ENCODE assay signal across 8 cellular contexts in genomic region chr3:184371570-184372018, GRCh38. TPM values are rescaled to one million over a fixed set of nuclear protein-coding genes. Genes with fewer than 3 reads are reported as not detected.
DNase-seq lines count a peak whose midpoint lies in the region; TF ChIP-seq lines count a peak whose summit lies in the region.

No MANE protein-coding gene starts in this region.

- no peak overlapping the region for H2BK12ac ChIP-seq in trophoblast cell (ENCODE audit: low read length)
- H2BK12ac ChIP-seq in neuronal stem cell (ENCODE audit: low read length): no peak overlapping the region

- H4K8ac ChIP-seq in trophoblast cell (ENCODE audit: low read depth, low read length): no peak overlapping the region
- H4K8ac ChIP-seq in neuronal stem cell (ENCODE audit: low read depth, low read length): no peak overlapping the region

- H2BK5ac ChIP-seq in trophoblast cell (ENCODE audit: low read depth, low read length, poor library complexity) (no peak overlapping the region), neuronal stem cell (ENCODE audit: low read length) (no peak overlapping the region)

- peak; percentile 20 for TF ChIP-seq POLR2A in NB4 (IDR thresholded peaks at IDR 0.05; ENCODE audit: extremely low read depth, insufficient read length)

- H3K27me3 ChIP-seq in trophoblast cell (ENCODE audit: insufficient read depth, low read length) (no peaks in the 10 kb centered on the region), neuronal stem cell (ENCODE audit: control insufficient read depth in 3 of 3, insufficient read depth in 3 of 3, low read depth in 1 of 3, low read length in 3 of 3) (no peaks in the 10 kb centered on the region)

- H2AFZ ChIP-seq in trophoblast cell (ENCODE audit: insufficient read depth, low read length, poor library complexity) (no peak overlapping the region), neuronal stem cell (ENCODE audit: low read length) (no peak overlapping the region)

- H3K79me1 ChIP-seq in trophoblast cell (ENCODE audit: low read length) (no peaks in the 10 kb centered on the region), neuronal stem cell (ENCODE audit: low read depth, low read length) (peaks cover 1% of the 10 kb centered on the region)

- H3K4me3 Mint-ChIP-seq in activated naive CD4-positive, alpha-beta T cell treated with anti-CD3 and anti-CD28 coated beads, Interleukin-2, amount 50 U/mL, for 24 hours: peak overlapping the region; percentile 49

- no peak overlapping the region for H3K23ac ChIP-seq in trophoblast cell (ENCODE audit: low read length)
- H3K23ac ChIP-seq in neuronal stem cell (ENCODE audit: low read depth, low read length, poor library complexity): no peak overlapping the region

- no peaks in the 10 kb centered on the region for H3K79me2 ChIP-seq in trophoblast cell (ENCODE audit: control insufficient read depth, insufficient read depth, low read length, poor library complexity)

- no peak overlapping the region for H3K14ac ChIP-seq in trophoblast cell (ENCODE audit: low read length)
- no peak overlapping the region for H3K14ac ChIP-seq in neuronal stem cell (ENCODE audit: low read length)

- no peak overlapping the region for H3K9ac ChIP-seq in trophoblast cell (ENCODE audit: low read length)
- H3K9ac ChIP-seq in neuronal stem cell (ENCODE audit: low read depth, low read length, poor library complexity): no peak overlapping the region

- no peak overlapping the region for H4K91ac ChIP-seq in trophoblast cell (ENCODE audit: low read depth, low read length)
- H4K91ac ChIP-seq in neuronal stem cell (ENCODE audit: low read depth, low read length, poor library complexity): no peak overlapping the region

- no peak overlapping the region for H3K4ac ChIP-seq in trophoblast cell (ENCODE audit: low read depth, low read length)
- no peak overlapping the region for H3K4ac ChIP-seq in neuronal stem cell (ENCODE audit: low read length)

- H2AK5ac ChIP-seq in trophoblast cell (ENCODE audit: low read length): no peak overlapping the region
- no peak overlapping the region for H2AK5ac ChIP-seq in neuronal stem cell (ENCODE audit: low read depth, low read length)

- H3K18ac ChIP-seq in trophoblast cell (ENCODE audit: low read length) (no peak overlapping the region), neuronal stem cell (ENCODE audit: low read length) (no peak overlapping the region)

- H3K36me3 ChIP-seq in trophoblast cell (ENCODE audit: control insufficient read depth in 1 of 2, insufficient read depth in 2 of 2, low read length in 2 of 2) (peaks cover 7 to 21% of the 10 kb centered on the region in 2 experiments), neuronal stem cell (replicated peaks in 1 of 2; ENCODE audit: control insufficient read depth in 2 of 2, insufficient read depth in 2 of 2, low read length in 2 of 2) (peaks cover 19 to 49% of the 10 kb centered on the region in 2 donors)

- no peaks in the 10 kb centered on the region for H3K9me3 ChIP-seq in trophoblast cell (ENCODE audit: insufficient read depth, low read depth, low read length)
- no peaks in the 10 kb centered on the region for H3K9me3 ChIP-seq in neuronal stem cell (replicated peaks in 1 of 2; ENCODE audit: control insufficient read depth in 2 of 2, insufficient read depth in 1 of 2, low read depth in 1 of 2, low read length in 2 of 2)

- H3K4me1 ChIP-seq in trophoblast cell (ENCODE audit: control insufficient read depth in 1 of 2, insufficient read depth in 2 of 2, low read length in 2 of 2) (no peaks in the 10 kb centered on the region), neuronal stem cell (ENCODE audit: control insufficient read depth in 2 of 2, insufficient read depth in 1 of 2, low read depth in 1 of 2, low read length in 2 of 2) (peaks cover 7 to 9% of the 10 kb centered on the region in 2 donors)

- H3K27ac Mint-ChIP-seq in activated naive CD4-positive, alpha-beta T cell treated with anti-CD3 and anti-CD28 coated beads, Interleukin-2, amount 50 U/mL, for 24 hours: no peak overlapping the region

- no peak overlapping the region for H2BK120ac ChIP-seq in trophoblast cell (ENCODE audit: insufficient read depth, low read length, poor library complexity)
- no peak overlapping the region for H2BK120ac ChIP-seq in neuronal stem cell (ENCODE audit: low read depth, low read length)

- H3K27me3 Mint-ChIP-seq in activated naive CD4-positive, alpha-beta T cell treated with anti-CD3 and anti-CD28 coated beads, Interleukin-2, amount 50 U/mL, for 24 hours: peaks cover under 1% of the 10 kb centered on the region

- H3K27ac ChIP-seq in trophoblast cell (ENCODE audit: low read depth, low read length) (no peak overlapping the region), neuronal stem cell (replicated peaks; ENCODE audit: low read length) (no peak overlapping the region)

- DNase-seq in DMS53 (lab: John Stamatoyannopoulos, UW) (peak; percentile 96), GOT3 (lab: John Stamatoyannopoulos, UW) (peak; percentile 51), NB4 (ENCODE audit: low read depth) (peak; percentile 89), SIG-M5 (lab: John Stamatoyannopoulos, UW) (peak; percentile 52), globus pallidus (ENCODE audit: low spot score) (peak; percentile 78), trophoblast cell (peak; percentile 69 to 91), neuronal stem cell (ENCODE audit: low spot score) (no peak)

- H3K4me2 ChIP-seq in trophoblast cell (ENCODE audit: low read length) (no peak overlapping the region), neuronal stem cell (ENCODE audit: insufficient read depth, low read length, poor library complexity, severe bottlenecking) (no peak overlapping the region)

- H3K9me3 Mint-ChIP-seq in activated naive CD4-positive, alpha-beta T cell treated with anti-CD3 and anti-CD28 coated beads, Interleukin-2, amount 50 U/mL, for 24 hours: no peaks in the 10 kb centered on the region

- H3K36me3 Mint-ChIP-seq in activated naive CD4-positive, alpha-beta T cell treated with anti-CD3 and anti-CD28 coated beads, Interleukin-2, amount 50 U/mL, for 24 hours: peaks cover 11% of the 10 kb centered on the region

- no peak overlapping the region for H3K4me3 ChIP-seq in NB4 (ENCODE audit: low read depth, low read length)
- H3K4me3 ChIP-seq in trophoblast cell (ENCODE audit: low read depth, low read length): no peak overlapping the region
- H3K4me3 ChIP-seq in neuronal stem cell (ENCODE audit: low read length in 2 of 2): no peak overlapping the region

- H2BK15ac ChIP-seq in neuronal stem cell (ENCODE audit: low read length): no peak overlapping the region

- no peak overlapping the region for H4K12ac ChIP-seq in trophoblast cell (ENCODE audit: low read depth, low read length)

- peaks cover 17% of the 10 kb centered on the region for H3K4me1 Mint-ChIP-seq in activated naive CD4-positive, alpha-beta T cell treated with anti-CD3 and anti-CD28 coated beads, Interleukin-2, amount 50 U/mL, for 24 hours

- TF ChIP-seq CTCF in NB4 (IDR thresholded peaks at IDR 0.05; ENCODE audit: low read depth, low read length): peak; percentile 95

- whole genome bisulfite sequencing in trophoblast cell (ENCODE audit: extremely low coverage, insufficient coverage, insufficient read length): no CpG with 5 or more reads among the region's 5 CpGs
- WGBS in neuronal stem cell (ENCODE audit: extremely low coverage in 2 of 2, insufficient read length in 2 of 2, insufficient replicate concordance in 1 of 2), 2 donors: no CpG with 5 or more reads among the region's 5 CpGs

RNA-seq across cellular contexts. Expression of gene THPO, which starts 6.4 kb away (rescaled TPM):
- polyA plus RNA-seq in trophoblast cell (2013): 0.51 and 0.57 TPM in 2 replicates
- 1.4 TPM for polyA plus RNA-seq in neuronal stem cell (2013, experiment 1 of 2)
- polyA plus RNA-seq in neuronal stem cell (2013, experiment 2 of 2): 1.7 TPM

RNA-seq across cellular contexts. Expression of gene CHRD, which starts 8.3 kb away (rescaled TPM):
- polyA plus RNA-seq in trophoblast cell (2013): 9.8 and 10.2 TPM in 2 replicates
- 7.2 TPM for polyA plus RNA-seq in neuronal stem cell (2013, experiment 1 of 2)
- polyA plus RNA-seq in neuronal stem cell (2013, experiment 2 of 2): 7.1 TPM

RNA-seq across cellular contexts. Expression of gene POLR2H, which starts 10.1 kb away (rescaled TPM):
- polyA plus RNA-seq in trophoblast cell (2013): 85.6 and 90.5 TPM in 2 replicates
- 80.4 TPM for polyA plus RNA-seq in neuronal stem cell (2013, experiment 1 of 2)
- 80.9 TPM for polyA plus RNA-seq in neuronal stem cell (2013, experiment 2 of 2)

RNA-seq across cellular contexts. Expression of gene CLCN2, which starts 10.2 kb away (rescaled TPM):
- 7.0 and 7.3 TPM in 2 replicates for polyA plus RNA-seq in trophoblast cell (2013)
- polyA plus RNA-seq in neuronal stem cell (2013, experiment 1 of 2): 18.1 TPM
- polyA plus RNA-seq in neuronal stem cell (2013, experiment 2 of 2): 18.8 TPM

RNA-seq across cellular contexts. Expression of gene FAM131A, which starts 34.2 kb away (rescaled TPM):
- polyA plus RNA-seq in trophoblast cell (2013): 25.1 and 28.3 TPM in 2 replicates
- 16.7 TPM for polyA plus RNA-seq in neuronal stem cell (2013, experiment 1 of 2)
- polyA plus RNA-seq in neuronal stem cell (2013, experiment 2 of 2): 15.7 TPM
